11 cellular contexts compared by ENCODE assay signal in the genomic region with DNA sequence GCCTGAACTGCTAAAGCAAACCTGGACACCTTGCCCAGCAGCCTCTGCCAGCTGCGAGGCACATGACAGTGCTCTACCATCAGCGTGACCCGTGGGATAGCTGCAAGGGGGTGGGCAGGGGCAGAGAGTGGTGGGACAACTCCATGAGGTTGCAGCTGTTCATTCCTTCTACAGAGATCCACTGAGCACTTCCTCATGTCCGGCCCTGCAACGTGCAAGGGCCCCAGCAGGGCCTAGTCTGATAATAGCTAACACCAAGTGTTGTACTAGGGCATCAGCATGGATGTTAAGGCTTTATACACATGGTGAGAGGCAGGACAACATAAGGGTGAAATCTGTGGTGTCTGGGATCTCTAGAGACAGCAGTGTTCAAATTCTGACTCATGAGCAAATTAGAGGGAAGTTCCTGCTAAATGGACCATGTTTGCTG. TPM values are rescaled to one million over a fixed set of nuclear protein-coding genes. Genes with fewer than 3 reads are reported as not detected.
DNase-seq lines count a peak whose midpoint lies in the region; ATAC-seq and TF ChIP-seq lines count a peak whose summit lies in the region.
"Had no signal": no experiment of that assay in that cellular context is flagged by ENCODE, and none has a peak within 500 bp of the region (broad histone marks: within the 10 kb centered on the region; RNA-seq: fewer than 3 reads in every experiment).

No MANE protein-coding gene starts in this region.

- H3K4me3 ChIP-seq in IMR-90 (ENCODE audit: insufficient read depth, low read depth, low read length) (no peak overlapping the region), subcutaneous abdominal adipose tissue (ENCODE audit: low read depth in 1 of 5, low read length in 5 of 5) (peak overlapping the region in 1 of 5 donors; percentile 40), PC-9 (no peak overlapping the region)

- no peak overlapping the region for H2BK5ac ChIP-seq in IMR-90 (ENCODE audit: low read depth, low read length, poor library complexity, severe bottlenecking)

- H2AFZ ChIP-seq in IMR-90 (replicated peaks; ENCODE audit: low read length, poor library complexity) (no peak overlapping the region), PC-9 (no peak overlapping the region)

- TF ChIP-seq RAD21 in IMR-90 (IDR thresholded peaks at IDR 0.05; ENCODE audit: low read length): no peak

- TF ChIP-seq CTCF in IMR-90 (conservative IDR thresholded peaks at IDR 0.05; ENCODE audit: low read depth, low read length): no peak
- TF ChIP-seq CTCF in PC-9 (conservative IDR thresholded peaks at IDR 0.05): no peak

- H2AK9ac ChIP-seq in IMR-90 (replicated peaks; ENCODE audit: low read depth, low read length, poor library complexity): no peak overlapping the region

- ATAC-seq in IMR-90 (ENCODE audit: low read depth): no peak

- intact Hi-C loops in IMR-90 (cut with micrococcal nuclease): no loop called here
- intact Hi-C loops in PC-9 (cut with micrococcal nuclease; ENCODE audit: unreplicated experiment): no loop called here

- no peak overlapping the region for H3K23ac ChIP-seq in IMR-90 (ENCODE audit: low read depth, low read length)

- no peak overlapping the region for H3K4ac ChIP-seq in IMR-90 (ENCODE audit: low read depth, low read length)

- TF ChIP-seq POLR2A in IMR-90 (IDR thresholded peaks at IDR 0.05; ENCODE audit: low read depth, low read length): no peak

- no peak overlapping the region for H3K18ac ChIP-seq in IMR-90 (ENCODE audit: low read depth, low read length)

- H3K9me3 ChIP-seq in IMR-90 (ENCODE audit: control insufficient read depth, insufficient read depth, low read length) (no peaks in the 10 kb centered on the region), subcutaneous abdominal adipose tissue (ENCODE audit: control insufficient read depth in 5 of 5, low read length in 5 of 5) (no peaks in the 10 kb centered on the region), PC-9 (ENCODE audit: insufficient read depth, low read depth) (no peaks in the 10 kb centered on the region)

- H3K79me2 ChIP-seq in PC-9 (ENCODE audit: low read depth): peaks cover 14% of the 10 kb centered on the region

- no peak overlapping the region for H4K8ac ChIP-seq in IMR-90 (ENCODE audit: low read depth in 2 of 2, low read length in 2 of 2)

- POLR2A ChIA-PET in IMR-90 (lab: Charles Lee; ENCODE audit: unreplicated experiment): no interaction called here
- POLR2A ChIA-PET in PC-9 (lab: Charles Lee; ENCODE audit: unreplicated experiment): interaction anchor here (0.6 kb wide), 1 partner anchor 17 kb away, joined by 3 read pairs; no protein-coding TSS in a partner anchor

- no peaks in the 10 kb centered on the region for H3K27me3 ChIP-seq in IMR-90 (ENCODE audit: control insufficient read depth, insufficient read depth, low read length)
- no peaks in the 10 kb centered on the region for H3K27me3 ChIP-seq in subcutaneous abdominal adipose tissue (ENCODE audit: control insufficient read depth in 5 of 5, insufficient read depth in 4 of 5, low read length in 5 of 5)
- H3K27me3 ChIP-seq in PC-9 (ENCODE audit: insufficient read depth, low read depth): no peaks in the 10 kb centered on the region

- H2AK5ac ChIP-seq in IMR-90 (ENCODE audit: low read depth, low read length): peak overlapping the region; percentile 12; the same call in 1 of the 2 replicates

- H3K4me1 ChIP-seq in IMR-90 (ENCODE audit: control insufficient read depth, insufficient read depth, low read length): peaks cover 30% of the 10 kb centered on the region
- H3K4me1 ChIP-seq in subcutaneous abdominal adipose tissue (ENCODE audit: control insufficient read depth in 5 of 5, insufficient read depth in 5 of 5, low read length in 5 of 5): peaks cover 23 to 71% (median 67%) of the 10 kb centered on the region in 5 donors
- H3K4me1 ChIP-seq in PC-9 (replicated peaks; ENCODE audit: insufficient read depth): peaks cover 26% of the 10 kb centered on the region

- H3K9ac ChIP-seq in IMR-90 (ENCODE audit: low read depth, low read length) (no peak overlapping the region), subcutaneous abdominal adipose tissue (ENCODE audit: low read length in 5 of 5) (peak overlapping the region in 4 of 5 donors; percentile 39 to 76 (median 50))

- BruUV-seq in IMR-90 (replicated peaks; lab: Mats Ljungman, UMichigan) (no TSS peak), PC-9 (replicated peaks; lab: Mats Ljungman, UMichigan) (no TSS peak)

- no peak overlapping the region for H4K91ac ChIP-seq in IMR-90 (ENCODE audit: insufficient read depth, low read depth, low read length)

- H4K20me1 ChIP-seq in IMR-90 (ENCODE audit: insufficient read depth, low read length): no peaks in the 10 kb centered on the region
- no peaks in the 10 kb centered on the region for H4K20me1 ChIP-seq in PC-9 (ENCODE audit: insufficient read depth)

- DNase-seq in NOMO-1 treated with DMSO at 0.1 percent for 48 hours (lab: John Stamatoyannopoulos, UW; ENCODE audit: unreplicated experiment) (peak; percentile 26), NOMO-1 treated with dmso at 0.1 percent for 144 hours (lab: John Stamatoyannopoulos, UW; ENCODE audit: unreplicated experiment) (no peak), IMR-90 (no peak), glomerular visceral epithelial cell (ENCODE audit: extremely low spot score) (peak; percentile 13), NCI-H2107 (lab: John Stamatoyannopoulos, UW) (no peak), PC-9 (no peak), NCI-H748 treated with DMSO at 0.1 percent for 48 hours (lab: John Stamatoyannopoulos, UW) (no peak)
- DNase-seq: 8988T; activated CD8-positive, alpha-beta T cell treated with anti-CD3 and anti-CD28 coated beads, Interleukin-2, amount 10 ng/mL, durations not matched to agents 7 days and 5 days; central memory CD4-positive, alpha-beta T cell had no signal

- H3K9me1 ChIP-seq in IMR-90 (ENCODE audit: insufficient read depth, low read length): peaks cover 14% of the 10 kb centered on the region

- no peak overlapping the region for H2BK20ac ChIP-seq in IMR-90 (ENCODE audit: low read depth, low read length)

- peaks cover 7 to 21% of the 10 kb centered on the region in 2 experiments for H3K79me1 ChIP-seq in IMR-90 (ENCODE audit: low read depth in 1 of 2, low read length in 2 of 2)

- H3K9me2 ChIP-seq in PC-9 (ENCODE audit: insufficient read depth): no peaks in the 10 kb centered on the region

- H2BK15ac ChIP-seq in IMR-90 (ENCODE audit: low read depth, low read length): no peak overlapping the region

- CTCF ChIA-PET in IMR-90 (lab: Yijun Ruan, JAX): interaction anchor here (0.6 kb wide), 1 partner anchor 116 kb away, joined by 5 read pairs; no protein-coding TSS in a partner anchor
- CTCF ChIA-PET in PC-9 (lab: Charles Lee): no interaction called here

- H3K27ac ChIP-seq in IMR-90 (ENCODE audit: insufficient read depth, low read length): no peak overlapping the region
- H3K27ac ChIP-seq in subcutaneous abdominal adipose tissue (ENCODE audit: low read depth, low read length): peak overlapping the region; percentile 79
- H3K27ac ChIP-seq in PC-9: no peak overlapping the region

- 93% methylated on average over 2 of the region's 5 CpGs; no CpG with 5 or more reads in 1 of the 2 experiments for WGBS in IMR-90 (ENCODE audit: extremely low coverage in 2 of 2, insufficient read length in 1 of 2), 2 experiments

- H3F3A ChIP-seq in PC-9 (ENCODE audit: insufficient read depth, low read depth): peaks cover 16% of the 10 kb centered on the region

- no peak overlapping the region for H3K4me2 ChIP-seq in IMR-90 (ENCODE audit: low read depth, low read length)
- no peak overlapping the region for H3K4me2 ChIP-seq in PC-9

- no peak overlapping the region for H3K14ac ChIP-seq in IMR-90 (replicated peaks; ENCODE audit: low read depth, low read length)

- H4K5ac ChIP-seq in IMR-90 (ENCODE audit: low read depth, low read length): no peak overlapping the region; the same call in 1 of the 2 replicates

- no peak overlapping the region for H2BK120ac ChIP-seq in IMR-90 (ENCODE audit: low read depth, low read length)

- H3K36me3 ChIP-seq in IMR-90 (ENCODE audit: control insufficient read depth, insufficient read depth, low read length): no peaks in the 10 kb centered on the region
- peaks cover 0 to 8% (median 0%) of the 10 kb centered on the region in 5 donors for H3K36me3 ChIP-seq in subcutaneous abdominal adipose tissue (ENCODE audit: control insufficient read depth in 5 of 5, insufficient read depth in 5 of 5, low read length in 5 of 5)
- 0 out of 2 replicates have a peak, but pooled peaks cover 7% of the 10 kb centered on the region for H3K36me3 ChIP-seq in PC-9 (ENCODE audit: low read depth)

- dilution Hi-C loops in IMR-90 (cut with HindIII; ENCODE audit: low sequenced_read_pairs, unreplicated experiment): no loop called here

- no peak overlapping the region for H3K56ac ChIP-seq in IMR-90 (ENCODE audit: extremely low read depth, insufficient read depth, low read length)

- in situ Hi-C loops in IMR-90 (cut with MboI; ENCODE audit: low sequenced_read_pairs): no loop called here

TF ChIP-seq in IMR-90, 13 proteins besides CTCF, POLR2A, EP300 and RAD21 (continues in another document):
- TF ChIP-seq, protein P1, sequence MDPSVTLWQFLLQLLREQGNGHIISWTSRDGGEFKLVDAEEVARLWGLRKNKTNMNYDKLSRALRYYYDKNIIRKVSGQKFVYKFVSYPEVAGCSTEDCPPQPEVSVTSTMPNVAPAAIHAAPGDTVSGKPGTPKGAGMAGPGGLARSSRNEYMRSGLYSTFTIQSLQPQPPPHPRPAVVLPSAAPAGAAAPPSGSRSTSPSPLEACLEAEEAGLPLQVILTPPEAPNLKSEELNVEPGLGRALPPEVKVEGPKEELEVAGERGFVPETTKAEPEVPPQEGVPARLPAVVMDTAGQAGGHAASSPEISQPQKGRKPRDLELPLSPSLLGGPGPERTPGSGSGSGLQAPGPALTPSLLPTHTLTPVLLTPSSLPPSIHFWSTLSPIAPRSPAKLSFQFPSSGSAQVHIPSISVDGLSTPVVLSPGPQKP (IDR thresholded peaks at IDR 0.05; ENCODE audit: borderline replicate concordance, low read depth, low read length): no peak
- TF ChIP-seq, protein P2, sequence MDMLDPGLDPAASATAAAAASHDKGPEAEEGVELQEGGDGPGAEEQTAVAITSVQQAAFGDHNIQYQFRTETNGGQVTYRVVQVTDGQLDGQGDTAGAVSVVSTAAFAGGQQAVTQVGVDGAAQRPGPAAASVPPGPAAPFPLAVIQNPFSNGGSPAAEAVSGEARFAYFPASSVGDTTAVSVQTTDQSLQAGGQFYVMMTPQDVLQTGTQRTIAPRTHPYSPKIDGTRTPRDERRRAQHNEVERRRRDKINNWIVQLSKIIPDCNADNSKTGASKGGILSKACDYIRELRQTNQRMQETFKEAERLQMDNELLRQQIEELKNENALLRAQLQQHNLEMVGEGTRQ (IDR thresholded peaks at IDR 0.05; ENCODE audit: low read depth, low read length): no peak

RNA-seq across cellular contexts. Expression of a gene that starts 14.3 kb away (rescaled TPM):
- total RNA-seq in IMR-90 (2012; rRNA removed): 1.4 and 1.8 TPM in 2 replicates
- polyA plus RNA-seq in IMR-90 (2012; rRNA removed): 2.7 and 3.0 TPM in 2 replicates
- 1.3 and 1.4 TPM in 2 replicates for polyA plus RNA-seq in IMR-90 (2012; cell fraction: cytosol; rRNA removed)
- polyA plus RNA-seq in IMR-90 (2012; cell fraction: nucleus; rRNA removed; ENCODE audit: low replicate concordance): 5.8 and 9.5 TPM in 2 replicates
- total RNA-seq in PC-9 (2021): 16.5 and 20.5 TPM in 2 replicates

RNA-seq across cellular contexts. Expression of a gene that starts 40.4 kb away (rescaled TPM):
- total RNA-seq in IMR-90 (2012; rRNA removed) (12.0 and 17.5 TPM in 2 replicates), PC-9 (2021) (151 and 162 TPM in 2 replicates)
- 18.6 and 19.1 TPM in 2 replicates for polyA plus RNA-seq in IMR-90 (2012; rRNA removed)
- 12.4 and 17.8 TPM in 2 replicates for polyA plus RNA-seq in IMR-90 (2012; cell fraction: cytosol; rRNA removed)
- polyA plus RNA-seq in IMR-90 (2012; cell fraction: nucleus; rRNA removed; ENCODE audit: low replicate concordance): 3.6 and 4.5 TPM in 2 replicates

Comparison
In these comparisons a context has a peak if more than half of its experiments do, and no peak if none do; other contexts are left out.
1. DNase-seq: peak in NOMO-1 treated with DMSO at 0.1 percent for 48 hours (single experiment) and glomerular visceral epithelial cell (single experiment); none in NOMO-1 treated with dmso at 0.1 percent for 144 hours (single experiment), IMR-90 (single experiment), NCI-H2107 (single experiment), PC-9 (0 of 2) and NCI-H748 treated with DMSO at 0.1 percent for 48 hours (single experiment).